Comparison of ENCODE assay signal across 11 cellular contexts in genomic region chr4:6589444-6589843, GRCh38.
"Had no signal": no experiment of that assay in that cellular context is flagged by ENCODE, and none has a peak within 500 bp of the region (broad histone marks: within the 10 kb centered on the region; RNA-seq: fewer than 3 reads in every experiment).

No MANE protein-coding gene starts in this region.

- H3K9ac ChIP-seq: GM23248 had no signal

- H3K4me1 Mint-ChIP-seq: GM23338, H9 had no signal

- DNase-seq: GM23248, GOT3, H7, H9, HCEC 1CT, HFFc6 had no signal

- H3K27ac ChIP-seq: GM23248 had no signal

- H3K9me3 ChIP-seq: HAP-1 had no signal

- H3K4me3 ChIP-seq: GM23248, GM23338, HAP-1 had no signal

- H3K4me1 ChIP-seq: HAP-1 had no signal

- H3K36me3 ChIP-seq: HAP-1 had no signal

- H3K9me3 Mint-ChIP-seq: GM23338, H9, HFFc6 had no signal

- FAIRE-seq: H1, H54 had no signal

- ATAC-seq: GM23338, HCT116 had no signal

- H3K4me3 Mint-ChIP-seq: GM23338, H9, HFFc6 had no signal

- H3K4me2 ChIP-seq: GM23338 had no signal

- H3K27ac Mint-ChIP-seq: GM23338, HFFc6 had no signal

- H2AFZ ChIP-seq: GM23248, GM23338 had no signal
